In the genomic region with DNA sequence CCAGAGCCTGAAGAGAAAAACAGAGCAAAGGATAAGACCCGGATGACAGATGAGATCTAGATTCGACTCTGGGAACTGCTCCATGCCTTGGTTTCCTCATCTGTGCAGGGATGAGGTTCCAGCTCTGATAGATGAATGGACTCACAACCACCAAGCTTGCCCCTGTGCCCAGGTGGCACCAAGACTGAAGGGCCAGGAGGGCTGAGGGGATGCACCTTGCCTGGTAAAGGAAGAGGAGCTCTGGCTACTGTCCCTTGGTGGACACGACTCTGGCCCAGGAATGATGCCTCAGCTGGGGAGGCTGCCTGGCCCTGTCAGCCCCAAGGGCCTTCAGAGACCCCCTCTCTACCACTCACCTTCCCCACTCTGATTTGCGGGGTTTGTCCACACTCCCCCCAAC, we compare ENCODE assay signal across 23 cellular contexts. TPM values are rescaled to one million over a fixed set of nuclear protein-coding genes. Genes with fewer than 3 reads are reported as not detected.
DNase-seq lines count a peak whose midpoint lies in the region; ATAC-seq lines count a peak whose summit lies in the region.
"Had no signal": no experiment of that assay in that cellular context is flagged by ENCODE, and none has a peak within 500 bp of the region (broad histone marks: within the 10 kb centered on the region; RNA-seq: fewer than 3 reads in every experiment).

No MANE protein-coding gene starts in this region.

- H3K27ac Mint-ChIP-seq in activated naive CD4-positive, alpha-beta T cell treated with anti-CD3 and anti-CD28 coated beads, Interleukin-2, amount 50 U/mL, for 24 hours: peak overlapping the region; percentile 89
- H3K27ac Mint-ChIP-seq in activated naive CD4-positive, alpha-beta T cell treated with anti-CD3 and anti-CD28 coated beads, Interleukin-2, amount 10 ng/mL, durations not matched to agents 7 days and 5 days: no peak overlapping the region
- peak overlapping the region; percentile 26 for H3K27ac Mint-ChIP-seq in activated CD8-positive, alpha-beta T cell treated with anti-CD3 and anti-CD28 coated beads, Interleukin-2, amount 10 ng/mL, durations not matched to agents 7 days and 5 days
- H3K27ac Mint-ChIP-seq in memory B cell: peak overlapping the region; percentile 21
- peak overlapping the region; percentile 69 to 72 for H3K27ac Mint-ChIP-seq in stimulated activated naive CD8-positive, alpha-beta T cell treated with anti-CD3 and anti-CD28 coated beads, Interleukin-15, amount 100 ng/mL, for 72 hours
- H3K27ac Mint-ChIP-seq: mesothelial cell of epicardium had no signal

- H3K9me3 Mint-ChIP-seq in activated naive CD4-positive, alpha-beta T cell treated with anti-CD3 and anti-CD28 coated beads, Interleukin-2, amount 50 U/mL, for 24 hours: no peaks in the 10 kb centered on the region
- H3K9me3 Mint-ChIP-seq in activated naive CD4-positive, alpha-beta T cell treated with anti-CD3 and anti-CD28 coated beads, Interleukin-2, amount 10 ng/mL, durations not matched to agents 7 days and 5 days: no peaks in the 10 kb centered on the region
- no peaks in the 10 kb centered on the region for H3K9me3 Mint-ChIP-seq in activated CD8-positive, alpha-beta T cell treated with anti-CD3 and anti-CD28 coated beads, Interleukin-2, amount 10 ng/mL, durations not matched to agents 7 days and 5 days (ENCODE audit: insufficient read depth)
- no peaks in the 10 kb centered on the region for H3K9me3 Mint-ChIP-seq in memory B cell
- peaks cover 0 to 3% of the 10 kb centered on the region in 2 donors for H3K9me3 Mint-ChIP-seq in stimulated activated naive CD8-positive, alpha-beta T cell treated with anti-CD3 and anti-CD28 coated beads, Interleukin-15, amount 100 ng/mL, for 72 hours
- H3K9me3 Mint-ChIP-seq: mesothelial cell of epicardium had no signal

- peaks cover 20% of the 10 kb centered on the region for H3K36me3 Mint-ChIP-seq in activated naive CD4-positive, alpha-beta T cell treated with anti-CD3 and anti-CD28 coated beads, Interleukin-2, amount 50 U/mL, for 24 hours
- H3K36me3 Mint-ChIP-seq in activated naive CD4-positive, alpha-beta T cell treated with anti-CD3 and anti-CD28 coated beads, Interleukin-2, amount 10 ng/mL, durations not matched to agents 7 days and 5 days: peaks cover 60% of the 10 kb centered on the region
- peaks cover 59% of the 10 kb centered on the region for H3K36me3 Mint-ChIP-seq in activated CD8-positive, alpha-beta T cell treated with anti-CD3 and anti-CD28 coated beads, Interleukin-2, amount 10 ng/mL, durations not matched to agents 7 days and 5 days (ENCODE audit: low read depth)
- H3K36me3 Mint-ChIP-seq in memory B cell: peaks cover 42% of the 10 kb centered on the region
- H3K36me3 Mint-ChIP-seq: brain, mesothelial cell of epicardium had no signal

- peaks cover 25% of the 10 kb centered on the region for H3K4me1 Mint-ChIP-seq in activated naive CD4-positive, alpha-beta T cell treated with anti-CD3 and anti-CD28 coated beads, Interleukin-2, amount 50 U/mL, for 24 hours
- H3K4me1 Mint-ChIP-seq in activated naive CD4-positive, alpha-beta T cell treated with anti-CD3 and anti-CD28 coated beads, Interleukin-2, amount 10 ng/mL, durations not matched to agents 7 days and 5 days: no peaks in the 10 kb centered on the region
- H3K4me1 Mint-ChIP-seq in activated CD8-positive, alpha-beta T cell treated with anti-CD3 and anti-CD28 coated beads, Interleukin-2, amount 10 ng/mL, durations not matched to agents 7 days and 5 days (ENCODE audit: low read depth): no peaks in the 10 kb centered on the region
- peaks cover 32% of the 10 kb centered on the region for H3K4me1 Mint-ChIP-seq in memory B cell
- peaks cover 23% of the 10 kb centered on the region for H3K4me1 Mint-ChIP-seq in stimulated activated naive CD8-positive, alpha-beta T cell treated with anti-CD3 and anti-CD28 coated beads, Interleukin-15, amount 100 ng/mL, for 72 hours

- DNase-seq in activated naive CD4-positive, alpha-beta T cell treated with anti-CD3 and anti-CD28 coated beads, Interleukin-2, amount 10 ng/mL, durations not matched to agents 7 days and 5 days: no peak
- DNase-seq in activated CD8-positive, alpha-beta T cell treated with anti-CD3 and anti-CD28 coated beads, Interleukin-2, amount 10 ng/mL, durations not matched to agents 7 days and 5 days: no peak
- no peak for DNase-seq in memory B cell (ENCODE audit: low spot score in 2 of 2)
- DNase-seq in stimulated activated naive CD8-positive, alpha-beta T cell treated with anti-CD3 and anti-CD28 coated beads, Interleukin-15, amount 100 ng/mL, for 72 hours: no peak
- DNase-seq in AML-193 (lab: John Stamatoyannopoulos, UW): no peak
- DNase-seq in HCEC 1CT: no peak
- DNase-seq: effector CD4-positive, alpha-beta T cell; erythroblast; foreskin keratinocyte; Kasumi-1; left lung; NCI-H1694; NCI-H510A treated with DMSO at 0.1 percent for 48 hours; PC-3; right lobe of liver; Right ventricle myocardium superior; stimulated activated CD4-positive, alpha-beta T cell treated with anti-CD3 and anti-CD28 coated beads, Interleukin-12 subunit alpha, Interleukin-12 subunit beta, amount 100 ng/mL, for 4 hours; stimulated activated CD4-positive, alpha-beta T cell treated with anti-CD3 and anti-CD28 coated beads, Interleukin-4, amount 100 ng/mL, for 4 hours had no signal

- no peak overlapping the region for H3K4me3 Mint-ChIP-seq in activated naive CD4-positive, alpha-beta T cell treated with anti-CD3 and anti-CD28 coated beads, Interleukin-2, amount 50 U/mL, for 24 hours
- no peak overlapping the region for H3K4me3 Mint-ChIP-seq in activated naive CD4-positive, alpha-beta T cell treated with anti-CD3 and anti-CD28 coated beads, Interleukin-2, amount 10 ng/mL, durations not matched to agents 7 days and 5 days
- H3K4me3 Mint-ChIP-seq in activated CD8-positive, alpha-beta T cell treated with anti-CD3 and anti-CD28 coated beads, Interleukin-2, amount 10 ng/mL, durations not matched to agents 7 days and 5 days: no peak overlapping the region
- H3K4me3 Mint-ChIP-seq in memory B cell: no peak overlapping the region
- no peak overlapping the region for H3K4me3 Mint-ChIP-seq in stimulated activated naive CD8-positive, alpha-beta T cell treated with anti-CD3 and anti-CD28 coated beads, Interleukin-15, amount 100 ng/mL, for 72 hours
- H3K4me3 Mint-ChIP-seq: brain, mesothelial cell of epicardium had no signal

- CTCF ChIA-PET in activated naive CD4-positive, alpha-beta T cell treated with anti-CD3 and anti-CD28 coated beads, Interleukin-2, amount 10 ng/mL, durations not matched to agents 7 days and 5 days (lab: Charles Lee): interaction anchor here (0.7 to 2.9 kb wide), 3 partner anchors 39 to 135 kb away, joined by 3 to 8 read pairs (median 3); no protein-coding TSS in a partner anchor
- CTCF ChIA-PET in activated CD8-positive, alpha-beta T cell treated with anti-CD3 and anti-CD28 coated beads, Interleukin-2, amount 10 ng/mL, durations not matched to agents 7 days and 5 days (lab: Charles Lee): interaction anchor here (0.5 to 1.4 kb wide), 4 partner anchors 9 to 57 kb away, joined by 3 to 7 read pairs (median 4); no protein-coding TSS in a partner anchor

- POLR2A ChIA-PET in activated CD8-positive, alpha-beta T cell treated with anti-CD3 and anti-CD28 coated beads, Interleukin-2, amount 10 ng/mL, durations not matched to agents 7 days and 5 days (lab: Charles Lee): no interaction called here

- ATAC-seq in activated CD8-positive, alpha-beta T cell treated with anti-CD3 and anti-CD28 coated beads, Interleukin-2, amount 10 ng/mL, durations not matched to agents 7 days and 5 days: no peak
- no peak for ATAC-seq in memory B cell (ENCODE audit: low read depth)
- ATAC-seq in stimulated activated naive CD8-positive, alpha-beta T cell treated with anti-CD3 and anti-CD28 coated beads, Interleukin-15, amount 100 ng/mL, for 72 hours: no peak
- ATAC-seq in GM21786 (IDR thresholded peaks at IDR 0.05; ENCODE audit: unreplicated experiment): no peak
- ATAC-seq: left lung, PC-3, right lobe of liver had no signal

- H3K27me3 Mint-ChIP-seq in activated naive CD4-positive, alpha-beta T cell treated with anti-CD3 and anti-CD28 coated beads, Interleukin-2, amount 50 U/mL, for 24 hours: no peaks in the 10 kb centered on the region
- H3K27me3 Mint-ChIP-seq in activated naive CD4-positive, alpha-beta T cell treated with anti-CD3 and anti-CD28 coated beads, Interleukin-2, amount 10 ng/mL, durations not matched to agents 7 days and 5 days: no peaks in the 10 kb centered on the region
- H3K27me3 Mint-ChIP-seq in activated CD8-positive, alpha-beta T cell treated with anti-CD3 and anti-CD28 coated beads, Interleukin-2, amount 10 ng/mL, durations not matched to agents 7 days and 5 days (ENCODE audit: low read depth): no peaks in the 10 kb centered on the region
- H3K27me3 Mint-ChIP-seq in memory B cell: no peaks in the 10 kb centered on the region
- H3K27me3 Mint-ChIP-seq in stimulated activated naive CD8-positive, alpha-beta T cell treated with anti-CD3 and anti-CD28 coated beads, Interleukin-15, amount 100 ng/mL, for 72 hours: no peaks in the 10 kb centered on the region

RNA-seq across cellular contexts. Expression of a gene that starts 24.9 kb away (rescaled TPM):
- 100 to 1,000 TPM; 481 to 495 TPM for total RNA-seq in activated CD8-positive, alpha-beta T cell treated with anti-CD3 and anti-CD28 coated beads, Interleukin-2, amount 10 ng/mL, durations not matched to agents 7 days and 5 days

RNA-seq across cellular contexts. Expression of a gene that starts 41.4 kb away (rescaled TPM):
- 10 to 100 TPM; 87.6 to 92.7 TPM for total RNA-seq in activated CD8-positive, alpha-beta T cell treated with anti-CD3 and anti-CD28 coated beads, Interleukin-2, amount 10 ng/mL, durations not matched to agents 7 days and 5 days
- total RNA-seq: A673 had no signal
